Comparison of ENCODE assay signal across 1 cellular context in the genomic region with DNA sequence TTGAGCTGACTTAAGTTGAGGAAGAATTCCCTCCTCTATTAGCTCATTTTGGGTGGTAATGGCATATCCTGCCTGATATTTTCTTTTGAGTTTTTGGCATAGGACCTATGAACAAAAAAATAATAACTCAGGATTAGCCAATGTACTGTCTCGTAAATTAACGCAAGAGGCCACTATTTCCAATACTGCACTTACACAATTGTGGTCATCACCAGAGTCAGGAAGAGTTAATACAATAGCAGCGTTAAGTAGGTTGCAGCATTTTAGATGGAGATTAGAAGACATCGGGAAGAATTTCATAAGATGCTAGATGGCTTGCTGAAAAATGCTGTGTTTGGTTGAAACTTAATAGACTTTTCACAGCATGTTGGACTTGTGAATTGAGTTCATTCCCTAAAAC.
TF ChIP-seq lines count a peak whose summit lies in the region.

No MANE protein-coding gene starts in this region.

TF ChIP-seq in H1, 55 proteins besides CTCF, POLR2A, EP300 and RAD21:
- TF ChIP-seq MAFK (IDR thresholded peaks at IDR 0.05; ENCODE audit: low read depth, low read length) (no peak), CEBPB (IDR thresholded peaks at IDR 0.05; ENCODE audit: low read depth, low read length) (no peak), SIX5 (IDR thresholded peaks at IDR 0.05; ENCODE audit: low read depth, low read length) (no peak), KDM4A (IDR thresholded peaks at IDR 0.05; ENCODE audit: low read depth, low read length, severe bottlenecking) (no peak), POU5F1 (IDR thresholded peaks at IDR 0.05; ENCODE audit: low read depth, low read length) (no peak), POLR2AphosphoS5 (IDR thresholded peaks at IDR 0.05; ENCODE audit: low read depth, low read length) (no peak), FOSL1 (IDR thresholded peaks at IDR 0.05; ENCODE audit: insufficient read depth, low read depth, low read length) (no peak), CTBP2 (IDR thresholded peaks at IDR 0.05; ENCODE audit: borderline replicate concordance, insufficient read depth, insufficient read length, low read length) (no peak), CHD2 (IDR thresholded peaks at IDR 0.05; ENCODE audit: low read length) (no peak), CBX8 (IDR thresholded peaks at IDR 0.05; ENCODE audit: borderline replicate concordance, low read depth, low read length) (no peak), RBBP5 (IDR thresholded peaks at IDR 0.05; ENCODE audit: borderline replicate concordance, low read depth, low read length) (no peak), MAX (IDR thresholded peaks at IDR 0.05) (no peak), RXRA (IDR thresholded peaks at IDR 0.05; ENCODE audit: insufficient read depth, low read depth, low read length) (no peak), EZH2 (IDR thresholded peaks at IDR 0.05; ENCODE audit: low read depth, low read length, severe bottlenecking) (no peak), NRF1 (IDR thresholded peaks at IDR 0.05; ENCODE audit: low read depth, low read length) (no peak), JUN (IDR thresholded peaks at IDR 0.05; ENCODE audit: low read depth, low read length) (no peak)
